In the genomic region with DNA sequence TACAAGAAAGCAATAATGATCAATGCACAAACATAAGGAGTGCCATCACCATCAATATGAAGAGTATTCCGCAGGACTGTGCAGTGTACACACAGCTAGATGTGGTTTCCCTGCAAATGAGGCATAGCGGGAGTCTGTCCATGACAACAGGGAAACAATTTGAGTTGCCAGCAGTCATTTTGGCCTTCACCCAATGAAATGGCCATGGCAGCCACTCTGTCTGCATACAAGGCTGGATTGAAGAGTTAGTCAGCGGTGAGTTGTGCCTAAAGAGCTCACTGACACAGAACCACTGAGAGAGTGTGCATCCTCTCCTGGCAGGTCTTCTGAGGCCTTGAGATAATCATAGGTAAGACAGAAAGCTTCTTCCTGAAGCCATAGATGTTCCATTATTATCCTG, we compare ENCODE assay signal across 1 cellular context.
TF ChIP-seq lines count a peak whose summit lies in the region.

No MANE protein-coding gene starts in this region.

TF ChIP-seq in HepG2, 621 proteins besides CTCF, POLR2A, EP300 and RAD21 (continued from another document):
- TF ChIP-seq, protein P1, sequence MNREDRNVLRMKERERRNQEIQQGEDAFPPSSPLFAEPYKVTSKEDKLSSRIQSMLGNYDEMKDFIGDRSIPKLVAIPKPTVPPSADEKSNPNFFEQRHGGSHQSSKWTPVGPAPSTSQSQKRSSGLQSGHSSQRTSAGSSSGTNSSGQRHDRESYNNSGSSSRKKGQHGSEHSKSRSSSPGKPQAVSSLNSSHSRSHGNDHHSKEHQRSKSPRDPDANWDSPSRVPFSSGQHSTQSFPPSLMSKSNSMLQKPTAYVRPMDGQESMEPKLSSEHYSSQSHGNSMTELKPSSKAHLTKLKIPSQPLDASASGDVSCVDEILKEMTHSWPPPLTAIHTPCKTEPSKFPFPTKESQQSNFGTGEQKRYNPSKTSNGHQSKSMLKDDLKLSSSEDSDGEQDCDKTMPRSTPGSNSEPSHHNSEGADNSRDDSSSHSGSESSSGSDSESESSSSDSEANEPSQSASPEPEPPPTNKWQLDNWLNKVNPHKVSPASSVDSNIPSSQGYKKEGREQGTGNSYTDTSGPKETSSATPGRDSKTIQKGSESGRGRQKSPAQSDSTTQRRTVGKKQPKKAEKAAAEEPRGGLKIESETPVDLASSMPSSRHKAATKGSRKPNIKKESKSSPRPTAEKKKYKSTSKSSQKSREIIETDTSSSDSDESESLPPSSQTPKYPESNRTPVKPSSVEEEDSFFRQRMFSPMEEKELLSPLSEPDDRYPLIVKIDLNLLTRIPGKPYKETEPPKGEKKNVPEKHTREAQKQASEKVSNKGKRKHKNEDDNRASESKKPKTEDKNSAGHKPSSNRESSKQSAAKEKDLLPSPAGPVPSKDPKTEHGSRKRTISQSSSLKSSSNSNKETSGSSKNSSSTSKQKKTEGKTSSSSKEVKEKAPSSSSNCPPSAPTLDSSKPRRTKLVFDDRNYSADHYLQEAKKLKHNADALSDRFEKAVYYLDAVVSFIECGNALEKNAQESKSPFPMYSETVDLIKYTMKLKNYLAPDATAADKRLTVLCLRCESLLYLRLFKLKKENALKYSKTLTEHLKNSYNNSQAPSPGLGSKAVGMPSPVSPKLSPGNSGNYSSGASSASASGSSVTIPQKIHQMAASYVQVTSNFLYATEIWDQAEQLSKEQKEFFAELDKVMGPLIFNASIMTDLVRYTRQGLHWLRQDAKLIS (CRISPR knock-in tag; IDR thresholded peaks at IDR 0.05), result no peak
- no peak for TF ChIP-seq ZBTB2 (CRISPR knock-in tag; IDR thresholded peaks at IDR 0.05; ENCODE audit: low read depth)
- TF ChIP-seq POLR2AphosphoS2 (IDR thresholded peaks at IDR 0.05; ENCODE audit: low read depth, low read length), result no peak
- no peak for TF ChIP-seq ZNF101 (CRISPR knock-in tag; IDR thresholded peaks at IDR 0.05; ENCODE audit: borderline replicate concordance, low read depth)
- no peak for TF ChIP-seq HNRNPL (IDR thresholded peaks at IDR 0.05; ENCODE audit: low read depth, low read length)
- no peak for TF ChIP-seq UBTF (CRISPR knock-in tag; IDR thresholded peaks at IDR 0.05)
- no peak for TF ChIP-seq PCBP2 (optimal IDR thresholded peaks at IDR 0.05; ENCODE audit: low read depth, low read length, poor library complexity, severe bottlenecking)
- TF ChIP-seq, protein P2, sequence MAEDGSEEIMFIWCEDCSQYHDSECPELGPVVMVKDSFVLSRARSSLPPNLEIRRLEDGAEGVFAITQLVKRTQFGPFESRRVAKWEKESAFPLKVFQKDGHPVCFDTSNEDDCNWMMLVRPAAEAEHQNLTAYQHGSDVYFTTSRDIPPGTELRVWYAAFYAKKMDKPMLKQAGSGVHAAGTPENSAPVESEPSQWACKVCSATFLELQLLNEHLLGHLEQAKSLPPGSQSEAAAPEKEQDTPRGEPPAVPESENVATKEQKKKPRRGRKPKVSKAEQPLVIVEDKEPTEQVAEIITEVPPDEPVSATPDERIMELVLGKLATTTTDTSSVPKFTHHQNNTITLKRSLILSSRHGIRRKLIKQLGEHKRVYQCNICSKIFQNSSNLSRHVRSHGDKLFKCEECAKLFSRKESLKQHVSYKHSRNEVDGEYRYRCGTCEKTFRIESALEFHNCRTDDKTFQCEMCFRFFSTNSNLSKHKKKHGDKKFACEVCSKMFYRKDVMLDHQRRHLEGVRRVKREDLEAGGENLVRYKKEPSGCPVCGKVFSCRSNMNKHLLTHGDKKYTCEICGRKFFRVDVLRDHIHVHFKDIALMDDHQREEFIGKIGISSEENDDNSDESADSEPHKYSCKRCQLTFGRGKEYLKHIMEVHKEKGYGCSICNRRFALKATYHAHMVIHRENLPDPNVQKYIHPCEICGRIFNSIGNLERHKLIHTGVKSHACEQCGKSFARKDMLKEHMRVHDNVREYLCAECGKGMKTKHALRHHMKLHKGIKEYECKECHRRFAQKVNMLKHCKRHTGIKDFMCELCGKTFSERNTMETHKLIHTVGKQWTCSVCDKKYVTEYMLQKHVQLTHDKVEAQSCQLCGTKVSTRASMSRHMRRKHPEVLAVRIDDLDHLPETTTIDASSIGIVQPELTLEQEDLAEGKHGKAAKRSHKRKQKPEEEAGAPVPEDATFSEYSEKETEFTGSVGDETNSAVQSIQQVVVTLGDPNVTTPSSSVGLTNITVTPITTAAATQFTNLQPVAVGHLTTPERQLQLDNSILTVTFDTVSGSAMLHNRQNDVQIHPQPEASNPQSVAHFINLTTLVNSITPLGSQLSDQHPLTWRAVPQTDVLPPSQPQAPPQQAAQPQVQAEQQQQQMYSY (CRISPR knock-in tag; IDR thresholded peaks at IDR 0.05), result no peak
- no peak for TF ChIP-seq RNF2 (conservative IDR thresholded peaks at IDR 0.05; ENCODE audit: low read depth)
